Comparison of ENCODE assay signal across 1 cellular context in genomic region chr7:111844904-111845662, GRCh38.
TF ChIP-seq lines count a peak whose summit lies in the region.

No MANE protein-coding gene starts in this region.

TF ChIP-seq in HepG2, 621 proteins besides CTCF, POLR2A, EP300 and RAD21:
- TF ChIP-seq HNF1A (IDR thresholded peaks at IDR 0.05; ENCODE audit: low read depth), result 0 out of 2 replicates have a peak, but pooled peaks have one; percentile 20
- TF ChIP-seq HNF1A (CRISPR knock-in tag; IDR thresholded peaks at IDR 0.05; ENCODE audit: borderline replicate concordance), result 0 out of 2 replicates have a peak, but pooled peaks have one; percentile 21
- TF ChIP-seq SOX5 (CRISPR knock-in tag; IDR thresholded peaks at IDR 0.05; ENCODE audit: borderline replicate concordance), result no peak
- TF ChIP-seq HDAC6 (IDR thresholded peaks at IDR 0.05; ENCODE audit: low read depth, low read length), result no peak
- TF ChIP-seq ZNF83 (CRISPR knock-in tag; IDR thresholded peaks at IDR 0.05; ENCODE audit: borderline replicate concordance), result no peak
- peak; percentile 12; the same call in 1 of the 2 replicates for TF ChIP-seq ZNF768 (CRISPR knock-in tag; IDR thresholded peaks at IDR 0.05)
